ENCODE assay signal across 8 cellular contexts in the genomic region with DNA sequence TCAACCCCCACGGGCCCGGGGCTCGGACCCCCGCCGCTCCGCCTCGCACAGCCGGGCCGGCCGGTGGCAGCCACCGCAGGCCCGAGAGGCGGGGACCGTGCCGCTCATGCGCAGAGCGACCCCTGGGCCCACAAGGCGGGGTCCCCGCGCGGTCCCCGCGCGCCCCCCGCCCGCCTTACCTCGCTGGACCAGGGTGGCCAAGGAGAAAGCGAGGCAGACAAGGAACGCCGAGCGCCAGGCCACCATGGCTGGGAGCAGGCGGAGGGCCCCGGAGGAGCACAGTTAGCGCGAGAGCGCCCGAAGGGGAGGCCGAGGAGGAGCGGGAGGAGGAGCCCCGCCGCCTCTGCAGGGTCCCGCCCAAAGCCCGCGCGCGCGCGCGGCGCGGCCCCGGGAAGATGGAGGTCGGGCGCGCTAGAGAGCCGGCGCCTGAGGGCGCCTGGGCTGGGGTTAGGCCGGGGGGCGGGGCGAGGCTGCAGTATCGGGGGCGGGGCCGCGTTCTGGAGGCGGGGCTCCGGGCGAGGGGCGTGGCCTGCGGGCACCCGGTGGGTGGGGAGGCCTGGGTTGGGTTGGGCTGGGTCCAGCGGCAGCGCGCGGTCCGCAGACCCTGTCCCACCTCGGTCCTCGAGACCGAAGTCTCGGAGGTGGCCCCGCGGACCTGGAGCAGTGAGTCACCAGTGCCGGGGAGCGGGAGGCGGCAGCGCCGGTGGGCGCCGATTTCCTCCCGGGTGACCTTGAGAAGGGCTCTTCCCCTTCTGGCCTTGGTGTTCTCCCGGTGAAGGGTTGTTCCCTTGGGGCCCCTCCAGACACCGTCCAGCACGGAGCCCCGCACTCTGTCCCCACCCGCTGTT. TPM values are rescaled to one million over a fixed set of nuclear protein-coding genes. Genes with fewer than 3 reads are reported as not detected.
A peak's percentile ranks its signal among the peaks of the same experiment; 100 is the strongest.
DNase-seq lines count a peak whose midpoint lies in the region; ATAC-seq and TF ChIP-seq lines count a peak whose summit lies in the region.

A gene with protein sequence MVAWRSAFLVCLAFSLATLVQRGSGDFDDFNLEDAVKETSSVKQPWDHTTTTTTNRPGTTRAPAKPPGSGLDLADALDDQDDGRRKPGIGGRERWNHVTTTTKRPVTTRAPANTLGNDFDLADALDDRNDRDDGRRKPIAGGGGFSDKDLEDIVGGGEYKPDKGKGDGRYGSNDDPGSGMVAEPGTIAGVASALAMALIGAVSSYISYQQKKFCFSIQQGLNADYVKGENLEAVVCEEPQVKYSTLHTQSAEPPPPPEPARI (minus strand): TSS at position 326 of the 848 bp plus-strand sequence. CDS start 80 bp downstream, at position 246.

- peaks cover 0 to 8% of the 10 kb centered on the region in 2 experiments for H3K27me3 ChIP-seq in mesenchymal stem cell (ENCODE audit: control insufficient read depth in 1 of 2, insufficient read depth in 1 of 2, low read length in 2 of 2)

- peak within 1 kb of the TSS in 1 of 2 donors; percentile 56 for H3K27ac Mint-ChIP-seq in effector memory CD8-positive, alpha-beta T cell

- H2BK15ac ChIP-seq in mesenchymal stem cell (ENCODE audit: low read depth, poor library complexity, severe bottlenecking), result peak within 1 kb of the TSS; percentile 83

- peak within 1 kb of the TSS; percentile 88 for H3K9ac ChIP-seq in mesenchymal stem cell (ENCODE audit: low read length)

- peaks cover 0 to 6% of the 10 kb centered on the region in 2 donors for H3K4me1 Mint-ChIP-seq in effector memory CD8-positive, alpha-beta T cell (ENCODE audit: low read depth in 2 of 2)

- peak within 1 kb of the TSS; percentile 72 to 80 for H3K4me3 ChIP-seq in mesenchymal stem cell (ENCODE audit: insufficient read depth in 1 of 2, low read depth in 1 of 2, low read length in 2 of 2)

- peak within 1 kb of the TSS in 1 of 2 experiments; percentile 51 for H3K4ac ChIP-seq in mesenchymal stem cell (ENCODE audit: low read depth in 1 of 2, low read length in 2 of 2)

- H3K27me3 Mint-ChIP-seq in effector memory CD8-positive, alpha-beta T cell, result peaks cover 6 to 8% of the 10 kb centered on the region in 2 donors

- H3K4me1 ChIP-seq in mesenchymal stem cell (ENCODE audit: control insufficient read depth, insufficient read depth, low read depth, low read length), result peaks cover 2% of the 10 kb centered on the region

- peak within 1 kb of the TSS; percentile 27 for H4K91ac ChIP-seq in mesenchymal stem cell (ENCODE audit: low read length)

- peak within 1 kb of the TSS; percentile 82 to 83 for H3K4me3 Mint-ChIP-seq in effector memory CD8-positive, alpha-beta T cell

- no peaks in the 10 kb centered on the region for H3K9me3 ChIP-seq in mesenchymal stem cell (ENCODE audit: control insufficient read depth, low read length)

- H3K36me3 ChIP-seq in mesenchymal stem cell (ENCODE audit: control insufficient read depth in 1 of 2, insufficient read depth in 2 of 2, low read depth in 1 of 2, low read length in 2 of 2), result no peaks in the 10 kb centered on the region

- peaks cover 2% of the 10 kb centered on the region for H3K79me1 ChIP-seq in mesenchymal stem cell (replicated peaks; ENCODE audit: low read length, poor library complexity, severe bottlenecking)

- H2BK5ac ChIP-seq in mesenchymal stem cell (ENCODE audit: low read depth, low read length, poor library complexity, severe bottlenecking), result no peak within 1 kb of the TSS

- H3K9me3 Mint-ChIP-seq in effector memory CD8-positive, alpha-beta T cell, result no peaks in the 10 kb centered on the region

- peak within 1 kb of the TSS; percentile 34 for H2BK120ac ChIP-seq in mesenchymal stem cell (ENCODE audit: low read depth, low read length)

- H2AFZ ChIP-seq in mesenchymal stem cell (ENCODE audit: low read depth, low read length), result peak within 1 kb of the TSS; percentile 51

- no peak for TF ChIP-seq CTCF in GM20000 (IDR thresholded peaks at IDR 0.05; ENCODE audit: extremely low read depth, missing control alignments)

- H2BK12ac ChIP-seq in mesenchymal stem cell (ENCODE audit: low read length in 2 of 2), result no peak within 1 kb of the TSS

- H2AK5ac ChIP-seq in mesenchymal stem cell (ENCODE audit: low read length, severe bottlenecking), result no peak within 1 kb of the TSS

- H3K18ac ChIP-seq in mesenchymal stem cell (ENCODE audit: low read depth in 1 of 2, low read length in 2 of 2), result peak within 1 kb of the TSS; percentile 43 to 66

- WGBS in mesenchymal stem cell, result 0% methylated on average over 17 of the region's 95 CpGs

- ATAC-seq in effector memory CD8-positive, alpha-beta T cell (replicated peaks), result peak; percentile 94

- peak within 1 kb of the TSS; percentile 83 for H3K4me2 ChIP-seq in mesenchymal stem cell (ENCODE audit: low read length, poor library complexity, severe bottlenecking)

- H3K14ac ChIP-seq in mesenchymal stem cell (ENCODE audit: low read length in 2 of 2), result no peak within 1 kb of the TSS

- no peaks in the 10 kb centered on the region for H3K36me3 Mint-ChIP-seq in effector memory CD8-positive, alpha-beta T cell (ENCODE audit: insufficient read depth)

- H3K23ac ChIP-seq in mesenchymal stem cell (ENCODE audit: low read length in 2 of 2), result no peak within 1 kb of the TSS

- H3K27ac ChIP-seq in mesenchymal stem cell (ENCODE audit: low read length, poor library complexity, severe bottlenecking), result no peak within 1 kb of the TSS

- DNase-seq in COLO668 (lab: John Stamatoyannopoulos, UW; ENCODE audit: unreplicated experiment), result peak; percentile 98
- peak; percentile 95 for DNase-seq in GM20000 (ENCODE audit: low spot score)
- peak; percentile 88 for DNase-seq in HT-29 (ENCODE audit: low spot score)
- peak; percentile 71 to 85 for DNase-seq in NOMO-1 (lab: John Stamatoyannopoulos, UW; ENCODE audit: unreplicated experiment in 2 of 2)
- peak; percentile 68 to 75 (median 71) for DNase-seq in activated CD8-positive, alpha-beta memory T cell treated with anti-CD3 and anti-CD28 coated beads for 48 hours (ENCODE audit: low read depth in 2 of 3, low spot score in 2 of 3)
- peak; percentile 84 to 87 (median 85) for DNase-seq in effector memory CD8-positive, alpha-beta T cell
- peak; percentile 84 for DNase-seq in mesenchymal stem cell
- peak; percentile 81 for DNase-seq in stimulated activated CD8-positive, alpha-beta memory T cell treated with anti-CD3 and anti-CD28 coated beads, Interleukin-12 subunit alpha, Interleukin-12 subunit beta, amount 100 ng/mL, for 1 hour (ENCODE audit: low read depth)

- H4K8ac ChIP-seq in mesenchymal stem cell (ENCODE audit: low read length), result peak within 1 kb of the TSS; percentile 54

RNA-seq across cellular contexts. Expression of the gene that starts here (rescaled TPM):
- 3.3 and 3.8 TPM in 2 replicates for total RNA-seq in HT-29 (2014; rRNA removed; shearing (Covaris generic))
- 40.5 TPM for polyA plus RNA-seq in mesenchymal stem cell (2013, experiment 1 of 2)
- polyA plus RNA-seq in mesenchymal stem cell (2013, experiment 2 of 2), result 41.4 TPM
